1 cellular context compared by ENCODE assay signal in the genomic region with DNA sequence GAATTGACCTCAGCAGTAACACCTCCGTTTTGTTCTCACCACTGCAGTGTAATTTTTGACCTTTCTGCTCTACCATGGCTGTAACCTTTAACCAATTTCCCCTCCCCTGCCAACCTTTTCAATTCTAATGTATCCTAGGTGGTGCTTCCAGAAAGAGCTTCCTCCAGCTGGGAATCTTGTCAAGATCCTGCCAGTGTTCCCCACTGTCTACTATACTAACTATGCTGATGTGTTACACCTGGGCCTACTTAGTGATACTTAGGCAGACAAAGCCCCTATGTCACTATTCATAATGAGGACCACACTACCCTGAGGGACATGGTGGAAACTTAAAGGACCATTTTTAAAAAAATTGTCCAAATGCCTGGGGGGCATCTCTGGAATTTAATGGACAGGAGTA.
A peak's percentile ranks its signal among the peaks of the same experiment; 100 is the strongest.
TF ChIP-seq lines count a peak whose summit lies in the region.

No MANE protein-coding gene starts in this region.

TF ChIP-seq in HepG2, 621 proteins besides CTCF, POLR2A, EP300 and RAD21:
- TF ChIP-seq, protein P1, sequence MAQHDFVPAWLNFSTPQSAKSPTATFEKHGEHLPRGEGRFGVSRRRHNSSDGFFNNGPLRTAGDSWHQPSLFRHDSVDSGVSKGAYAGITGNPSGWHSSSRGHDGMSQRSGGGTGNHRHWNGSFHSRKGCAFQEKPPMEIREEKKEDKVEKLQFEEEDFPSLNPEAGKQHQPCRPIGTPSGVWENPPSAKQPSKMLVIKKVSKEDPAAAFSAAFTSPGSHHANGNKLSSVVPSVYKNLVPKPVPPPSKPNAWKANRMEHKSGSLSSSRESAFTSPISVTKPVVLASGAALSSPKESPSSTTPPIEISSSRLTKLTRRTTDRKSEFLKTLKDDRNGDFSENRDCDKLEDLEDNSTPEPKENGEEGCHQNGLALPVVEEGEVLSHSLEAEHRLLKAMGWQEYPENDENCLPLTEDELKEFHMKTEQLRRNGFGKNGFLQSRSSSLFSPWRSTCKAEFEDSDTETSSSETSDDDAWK (CRISPR knock-in tag; IDR thresholded peaks at IDR 0.05) = no peak
- TF ChIP-seq FIP1L1 (IDR thresholded peaks at IDR 0.05; ENCODE audit: borderline replicate concordance, insufficient read depth, low read depth, low read length) (no peak), RBM22 (optimal IDR thresholded peaks at IDR 0.05; ENCODE audit: low read length) (peak; percentile 64)
TF ChIP-seq in HepG2: peak in this region for 1.
